ENCODE assay signal across 8 cellular contexts in the genomic region with DNA sequence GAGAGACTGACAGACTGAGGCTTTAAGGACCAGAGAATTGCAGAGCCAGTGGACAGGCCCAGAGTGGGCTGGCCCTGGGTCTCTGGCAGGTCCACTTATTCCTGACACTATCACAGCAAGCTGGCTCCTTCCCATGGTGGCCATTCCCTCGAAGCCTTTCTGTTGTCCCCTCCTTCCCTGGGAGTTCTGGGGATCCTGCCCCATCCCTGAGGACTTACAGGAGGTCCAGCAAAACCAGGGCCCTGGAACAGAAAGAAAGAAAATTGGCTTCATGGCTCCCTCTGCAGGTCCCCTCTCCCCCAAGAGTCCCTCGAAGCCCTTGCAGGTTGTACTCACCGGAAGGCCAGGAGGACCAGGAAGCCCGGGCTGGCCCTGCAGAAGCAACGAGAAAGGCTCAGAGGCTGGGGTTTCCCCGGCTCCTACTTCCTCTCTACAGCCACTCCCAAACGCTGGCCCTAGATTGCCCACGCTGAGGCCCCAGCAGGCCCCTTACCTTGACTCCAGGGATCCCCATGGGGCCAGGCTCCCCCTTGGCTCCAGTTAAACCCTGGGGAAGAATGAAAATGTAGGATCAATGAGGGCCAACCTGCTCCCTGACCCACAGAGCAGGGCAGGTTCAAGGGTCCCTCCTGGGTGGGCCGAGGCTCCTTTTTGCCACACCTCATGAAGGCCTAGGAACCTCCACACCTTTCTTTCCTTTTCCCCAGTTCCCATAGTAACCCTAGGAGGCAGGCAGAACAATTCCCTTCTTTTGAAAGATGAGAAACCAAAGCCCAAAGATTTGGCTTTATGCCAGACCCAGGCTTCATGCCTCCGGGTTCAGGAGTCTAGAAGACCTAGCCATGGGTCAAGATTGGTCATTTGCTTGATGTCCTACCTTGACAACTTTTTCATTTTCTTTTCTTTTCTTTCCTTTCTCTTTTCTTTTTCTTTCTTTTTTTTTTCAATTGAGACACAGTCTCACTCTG. TPM values are rescaled to one million over a fixed set of nuclear protein-coding genes. Genes with fewer than 3 reads are reported as not detected.
DNase-seq lines count a peak whose midpoint lies in the region; ATAC-seq and TF ChIP-seq lines count a peak whose summit lies in the region.

No MANE protein-coding gene starts in this region.

- no peaks in the 10 kb centered on the region for H3K27me3 ChIP-seq in right cardiac atrium (ENCODE audit: control insufficient read depth, insufficient read depth)

- peak; percentile 92 for DNase-seq in GM12865 (ENCODE audit: low read depth)
- DNase-seq in NOMO-1 treated with DMSO at 0.1 percent for 48 hours (lab: John Stamatoyannopoulos, UW; ENCODE audit: unreplicated experiment) = peak; percentile 78
- DNase-seq in right cardiac atrium = peak in 2 of 3 donors; percentile 64 to 73
- DNase-seq in T1000 (lab: John Stamatoyannopoulos, UW) = no peak
- no peak for DNase-seq in cerebellar cortex (ENCODE audit: low spot score)

- H3K9me3 ChIP-seq in right cardiac atrium (ENCODE audit: control insufficient read depth, low read length) = no peaks in the 10 kb centered on the region

- intact Hi-C loops in right cardiac atrium (cut with DNase I) = loop anchor here in 1 of 4 donors (10.0 kb wide), 1 partner anchor 158 kb away; no protein-coding TSS in a partner anchor

- WGBS in right cardiac atrium = 68% methylated on average over 10 of the region's 10 CpGs

- H3K4me3 ChIP-seq in GM12865 (ENCODE audit: low read depth, low read length) (peak overlapping the region; percentile 70), right cardiac atrium (ENCODE audit: low read length) (no peak overlapping the region)

- no peak for TF ChIP-seq CTCF in GM12865 (IDR thresholded peaks at IDR 0.05; ENCODE audit: insufficient read depth, low read depth, low read length, missing control alignments)

- H3K27ac ChIP-seq in right cardiac atrium (ENCODE audit: low read length) = no peak overlapping the region

- ATAC-seq in GM21529 (IDR thresholded peaks at IDR 0.05; ENCODE audit: unreplicated experiment) = peak; percentile 57
- no peak for ATAC-seq in right cardiac atrium
- no peak for ATAC-seq in HG03280 (IDR thresholded peaks at IDR 0.05; ENCODE audit: unreplicated experiment)
- ATAC-seq in GM21526 (IDR thresholded peaks at IDR 0.05; ENCODE audit: low FRiP score, unreplicated experiment) = no peak

- peaks cover 6% of the 10 kb centered on the region for H3K4me1 ChIP-seq in right cardiac atrium (ENCODE audit: control insufficient read depth, insufficient read depth, low read length)

RNA-seq across cellular contexts. Expression of gene COL9A2, which starts 4.6 kb away (rescaled TPM):
- total RNA-seq in right cardiac atrium = 1 to 10 TPM in 2 of 4 donors, under 1 TPM in 2; 0.40 to 2.0 (median 1.1) TPM
- polyA plus RNA-seq in right cardiac atrium = 1.8 TPM

RNA-seq across cellular contexts. Expression of gene ZMPSTE24, which starts 54.5 kb away (rescaled TPM):
- total RNA-seq in right cardiac atrium = 10 to 100 TPM; 29.0 to 43.4 (median 34.7) TPM
- 23.5 TPM for polyA plus RNA-seq in right cardiac atrium

Comparison
In these comparisons a context has a peak if more than half of its experiments do, and no peak if none do; other contexts are left out.
1. DNase-seq: peak in GM12865 (single experiment), NOMO-1 treated with DMSO at 0.1 percent for 48 hours (single experiment) and right cardiac atrium (2 of 3); none in T1000 (single experiment) and cerebellar cortex (single experiment).